ENCODE assay signal across 1 cellular context in genomic region chr14:31257244-31257553, GRCh38.
TF ChIP-seq lines count a peak whose summit lies in the region.

No MANE protein-coding gene starts in this region.

TF ChIP-seq in HepG2, 621 proteins besides CTCF, POLR2A, EP300 and RAD21:
- TF ChIP-seq ZNF570 (CRISPR knock-in tag; IDR thresholded peaks at IDR 0.05; ENCODE audit: borderline replicate concordance) = no peak
- no peak for TF ChIP-seq KDM5A (IDR thresholded peaks at IDR 0.05; ENCODE audit: borderline replicate concordance, low read length)
- TF ChIP-seq ZNF800 (CRISPR knock-in tag; IDR thresholded peaks at IDR 0.05) = no peak
- TF ChIP-seq KIAA2018 (CRISPR knock-in tag; IDR thresholded peaks at IDR 0.05; ENCODE audit: borderline replicate concordance) = no peak
- no peak for TF ChIP-seq MTA3 (CRISPR knock-in tag; IDR thresholded peaks at IDR 0.05)
- 0 out of 2 replicates have a peak, but pooled peaks have one; percentile 7 for TF ChIP-seq SP140L (CRISPR knock-in tag; IDR thresholded peaks at IDR 0.05; ENCODE audit: borderline replicate concordance)
- peak; percentile 13; the same call in 1 of the 2 replicates for TF ChIP-seq ZNF709 (CRISPR knock-in tag; IDR thresholded peaks at IDR 0.05)
- no peak for TF ChIP-seq ZNF619 (CRISPR knock-in tag; IDR thresholded peaks at IDR 0.05)
- no peak for TF ChIP-seq ZNF576 (CRISPR knock-in tag; IDR thresholded peaks at IDR 0.05)
- no peak for TF ChIP-seq ZNF7 (CRISPR knock-in tag; IDR thresholded peaks at IDR 0.05)
- 0 out of 2 replicates have a peak, but pooled peaks have one; percentile 70 for TF ChIP-seq ZNF30 (CRISPR knock-in tag; IDR thresholded peaks at IDR 0.05)
- no peak for TF ChIP-seq DMAP1 (CRISPR knock-in tag; IDR thresholded peaks at IDR 0.05)
- TF ChIP-seq RXRA (CRISPR knock-in tag; IDR thresholded peaks at IDR 0.05) = no peak
- TF ChIP-seq HBP1 (CRISPR knock-in tag; IDR thresholded peaks at IDR 0.05; ENCODE audit: low read depth) = no peak
- no peak for TF ChIP-seq ZBTB26 (CRISPR knock-in tag; IDR thresholded peaks at IDR 0.05; ENCODE audit: borderline replicate concordance)
- TF ChIP-seq NFKBIZ (CRISPR knock-in tag; IDR thresholded peaks at IDR 0.05) = 0 out of 2 replicates have a peak, but pooled peaks have one; percentile 7
- peak; percentile 55; the same call in 1 of the 2 replicates for TF ChIP-seq ZNF790 (CRISPR knock-in tag; IDR thresholded peaks at IDR 0.05; ENCODE audit: borderline replicate concordance)
- 0 out of 2 replicates have a peak, but pooled peaks have one; percentile 70 for TF ChIP-seq ZNF446 (CRISPR knock-in tag; IDR thresholded peaks at IDR 0.05)
- 0 out of 2 replicates have a peak, but pooled peaks have one; percentile 15 for TF ChIP-seq LRRFIP1 (CRISPR knock-in tag; conservative IDR thresholded peaks at IDR 0.05)
- peak; percentile 30; the same call in 1 of the 2 replicates for TF ChIP-seq ZMAT3 (CRISPR knock-in tag; conservative IDR thresholded peaks at IDR 0.05)
- no peak for TF ChIP-seq ZBTB7A (CRISPR knock-in tag; IDR thresholded peaks at IDR 0.05)
- no peak for TF ChIP-seq ZNF644 (CRISPR knock-in tag; IDR thresholded peaks at IDR 0.05; ENCODE audit: low read depth)
- TF ChIP-seq CC2D1A (CRISPR knock-in tag; IDR thresholded peaks at IDR 0.05) = 0 out of 2 replicates have a peak, but pooled peaks have one; percentile 16
- TF ChIP-seq KMT2A (CRISPR knock-in tag; IDR thresholded peaks at IDR 0.05) = no peak
- TF ChIP-seq ETV5 (CRISPR knock-in tag; IDR thresholded peaks at IDR 0.05; ENCODE audit: borderline replicate concordance) = 0 out of 2 replicates have a peak, but pooled peaks have one; percentile 5
- peak; percentile 22 for TF ChIP-seq KDM4B (CRISPR knock-in tag; IDR thresholded peaks at IDR 0.05)
- no peak; the same call in 1 of the 2 replicates for TF ChIP-seq ZKSCAN5 (CRISPR knock-in tag; IDR thresholded peaks at IDR 0.05)
- no peak for TF ChIP-seq ARID4A (CRISPR knock-in tag; IDR thresholded peaks at IDR 0.05; ENCODE audit: borderline replicate concordance)
- TF ChIP-seq TFAP4 (IDR thresholded peaks at IDR 0.05; ENCODE audit: borderline replicate concordance, low read depth) = no peak
- TF ChIP-seq NR0B2 (CRISPR knock-in tag; IDR thresholded peaks at IDR 0.05) = no peak
- no peak for TF ChIP-seq ZNF329 (CRISPR knock-in tag; IDR thresholded peaks at IDR 0.05; ENCODE audit: low read depth)
- TF ChIP-seq IRF2 (CRISPR knock-in tag; IDR thresholded peaks at IDR 0.05) = no peak; the same call in 1 of the 2 replicates
